ENCODE assay signal across 19 cellular contexts in the genomic region with DNA sequence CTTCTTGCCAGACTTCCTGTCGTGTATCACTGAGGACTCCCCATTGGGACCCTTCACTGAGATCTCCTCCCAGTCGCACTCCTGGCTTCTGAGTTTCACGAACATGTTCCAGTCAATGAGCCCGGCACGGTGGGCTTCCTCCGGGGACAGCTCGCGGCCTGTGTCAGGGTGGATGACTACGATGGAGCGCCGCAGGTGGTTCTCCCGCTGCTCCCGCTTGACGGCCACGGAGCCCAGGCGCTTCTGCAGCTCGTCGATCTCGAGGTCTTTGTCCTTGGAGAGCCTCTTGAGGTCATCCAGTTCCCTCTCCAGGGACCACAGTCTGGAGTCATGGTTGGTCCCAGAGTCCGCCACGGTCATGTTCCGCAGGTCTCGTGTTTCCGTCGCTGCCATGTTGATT. TPM values are rescaled to one million over a fixed set of nuclear protein-coding genes. Genes with fewer than 3 reads are reported as not detected.
DNase-seq lines count a peak whose midpoint lies in the region; ATAC-seq, FAIRE-seq and TF ChIP-seq lines count a peak whose summit lies in the region.
"Had no signal": no experiment of that assay in that cellular context is flagged by ENCODE, and none has a peak within 500 bp of the region (broad histone marks: within the 10 kb centered on the region; RNA-seq: fewer than 3 reads in every experiment).

No MANE protein-coding gene starts in this region.

- H3K27me3 ChIP-seq in Caco-2 (replicated peaks; ENCODE audit: control insufficient read depth, insufficient read depth, low read length): no peaks in the 10 kb centered on the region

- no TSS peak for BruUV-seq in Caco-2 (replicated peaks; lab: Mats Ljungman, UMichigan)

- DNase-seq in Caco-2 (no peak), GM12892 (ENCODE audit: insufficient read length) (no peak), progenitor cell of endocrine pancreas (ENCODE audit: low spot score, unreplicated experiment) (no peak), H4 (ENCODE audit: low spot score) (no peak)
- DNase-seq in stimulated activated CD8-positive, alpha-beta memory T cell treated with anti-CD3 and anti-CD28 coated beads, Interleukin-4, amount 100 ng/mL, for 48 hours: no peak
- DNase-seq: ACHN; CD4-positive, alpha-beta T cell; DMS153; DMS79; GDM1; GOT3; H9; KBM-7 had no signal

- H3K4me3 ChIP-seq in Caco-2 (ENCODE audit: low read depth, low read length): no peak overlapping the region

- H3K27ac Mint-ChIP-seq in Caco-2 (ENCODE audit: unreplicated experiment) (peak overlapping the region; percentile 43), progenitor cell of endocrine pancreas (peak overlapping the region; percentile 76)
- H3K27ac Mint-ChIP-seq: CD4-positive, alpha-beta T cell; IgD-negative memory B cell had no signal

- no peaks in the 10 kb centered on the region for H3K9me3 ChIP-seq in Caco-2

- no peaks in the 10 kb centered on the region for H3K9me3 Mint-ChIP-seq in Caco-2 (ENCODE audit: unreplicated experiment)
- no peaks in the 10 kb centered on the region for H3K9me3 Mint-ChIP-seq in progenitor cell of endocrine pancreas (ENCODE audit: low read depth)
- H3K9me3 Mint-ChIP-seq: CD4-positive, alpha-beta T cell; H9 had no signal

- no peak for ATAC-seq in GM18907 (IDR thresholded peaks at IDR 0.05; ENCODE audit: unreplicated experiment)
- ATAC-seq: HepG2 had no signal

- POLR2A ChIA-PET in Caco-2 (lab: Charles Lee): no interaction called here

- H3K36me3 Mint-ChIP-seq in Caco-2 (ENCODE audit: insufficient read depth, unreplicated experiment) (peaks cover 99% of the 10 kb centered on the region), progenitor cell of endocrine pancreas (ENCODE audit: insufficient read depth) (peaks cover 41% of the 10 kb centered on the region)

- H3K27ac ChIP-seq in VCaP: peak overlapping the region; percentile 70
- H3K27ac ChIP-seq: C4-2B had no signal

- no peaks in the 10 kb centered on the region; the same call in 1 of the 2 replicates for H3K36me3 ChIP-seq in Caco-2 (ENCODE audit: control insufficient read depth, insufficient read depth, low read length)

- no peak for FAIRE-seq in GM12892 (lab: Jason Lieb, UNC)
- FAIRE-seq: A204.1, HepG2 had no signal

- CTCF ChIA-PET in Caco-2 (lab: Charles Lee): no interaction called here

- TF ChIP-seq POLR2A in GM12892 (IDR thresholded peaks at IDR 0.05; ENCODE audit: low read depth, low read length): 0 out of 2 replicates have a peak, but pooled peaks have one; percentile 16

- no peaks in the 10 kb centered on the region for H3K4me1 ChIP-seq in Caco-2

- intact Hi-C loops in Caco-2 (cut with micrococcal nuclease; ENCODE audit: unreplicated experiment): no loop called here

- H3K4me3 Mint-ChIP-seq in Caco-2 (ENCODE audit: unreplicated experiment) (no peak overlapping the region), progenitor cell of endocrine pancreas (ENCODE audit: low read depth) (no peak overlapping the region)
- H3K4me3 Mint-ChIP-seq: CD4-positive, alpha-beta T cell; H9; IgD-negative memory B cell had no signal

- TF ChIP-seq CTCF in Caco-2 (IDR thresholded peaks at IDR 0.05; ENCODE audit: insufficient read depth in 1 of 2, low read depth in 1 of 2, low read length in 1 of 2, severe bottlenecking in 1 of 2, unreplicated experiment in 1 of 2) (no peak), VCaP (conservative IDR thresholded peaks at IDR 0.05) (no peak), progenitor cell of endocrine pancreas (IDR thresholded peaks at IDR 0.05; ENCODE audit: unreplicated experiment) (no peak)

- H3K27me3 Mint-ChIP-seq in Caco-2 (ENCODE audit: insufficient read depth, unreplicated experiment) (no peaks in the 10 kb centered on the region), progenitor cell of endocrine pancreas (no peaks in the 10 kb centered on the region)
- H3K27me3 Mint-ChIP-seq: CD4-positive, alpha-beta T cell; IgD-negative memory B cell had no signal

- H3K4me1 Mint-ChIP-seq in Caco-2 (ENCODE audit: low read depth, unreplicated experiment) (no peaks in the 10 kb centered on the region), progenitor cell of endocrine pancreas (ENCODE audit: low read depth) (no peaks in the 10 kb centered on the region)
- H3K4me1 Mint-ChIP-seq: H9, IgD-negative memory B cell had no signal

RNA-seq across cellular contexts. Expression of a gene that starts 36.2 kb away (rescaled TPM):
- total RNA-seq in Caco-2 (2022) (31.5 and 37.9 TPM in 2 replicates), progenitor cell of endocrine pancreas (41.9 and 42.1 TPM in 2 replicates)
- polyA plus RNA-seq in GM12892 (2012; ENCODE audit: missing spikeins): 12.3 TPM
- total RNA-seq in H4 (2014; rRNA removed; shearing (Covaris generic)): 12.7 and 14.5 TPM in 2 replicates

RNA-seq across cellular contexts. Expression of a gene that starts 36.4 kb away (rescaled TPM):
- total RNA-seq in Caco-2 (2022): 112 and 117 TPM in 2 replicates
- polyA plus RNA-seq in GM12892 (2012; ENCODE audit: missing spikeins): 44.9 TPM
- total RNA-seq in progenitor cell of endocrine pancreas: 129 and 132 TPM in 2 replicates
- total RNA-seq in H4 (2014; rRNA removed; shearing (Covaris generic)): 20.6 and 35.8 TPM in 2 replicates

RNA-seq across cellular contexts. Expression of a gene that starts 53.4 kb away (rescaled TPM):
- total RNA-seq in Caco-2 (2022) (61.5 and 68.1 TPM in 2 replicates), progenitor cell of endocrine pancreas (62.7 and 64.1 TPM in 2 replicates)
- polyA plus RNA-seq in GM12892 (2012; ENCODE audit: missing spikeins): 0.08 TPM
- 0.10 and 0.18 TPM in 2 replicates for total RNA-seq in H4 (2014; rRNA removed; shearing (Covaris generic))
- total RNA-seq: CD4-positive, alpha-beta T cell had no signal

Comparison
In these comparisons a context has a peak if more than half of its experiments do, and no peak if none do; other contexts are left out.
1. RNA of a gene that starts 53.4 kb away (total RNA-seq): 61.5 to 68.1 TPM in Caco-2 and 62.7 to 64.1 TPM in progenitor cell of endocrine pancreas; 0.10 to 0.18 TPM in H4; every median in the first group is over 10 times any median in the second.